Comparison of ENCODE assay signal across 20 cellular contexts in the genomic region with DNA sequence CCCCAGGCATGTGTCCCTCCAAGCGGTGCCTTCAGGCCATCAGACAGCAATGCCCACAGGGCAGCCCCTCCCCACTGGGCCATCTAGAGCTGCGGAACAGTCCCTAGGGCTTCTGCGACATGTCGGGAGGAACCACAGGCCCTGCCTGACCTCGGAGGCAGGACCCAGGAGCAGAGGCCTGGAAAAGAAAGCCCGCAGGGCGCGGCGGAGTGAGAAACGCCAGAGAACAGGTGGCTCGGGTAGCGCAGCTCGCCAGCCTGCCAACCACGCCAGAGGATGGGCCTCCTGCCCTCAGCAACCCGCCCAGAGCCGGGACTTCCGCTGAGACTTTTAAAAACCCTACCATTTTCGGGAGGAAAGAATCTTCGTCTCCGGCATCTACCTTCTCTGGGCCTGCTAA. TPM values are rescaled to one million over a fixed set of nuclear protein-coding genes. Genes with fewer than 3 reads are reported as not detected.
"Had no signal": no experiment of that assay in that cellular context is flagged by ENCODE, and none has a peak within 500 bp of the region (broad histone marks: within the 10 kb centered on the region; RNA-seq: fewer than 3 reads in every experiment).

No MANE protein-coding gene starts in this region.

- H3K36me3 Mint-ChIP-seq: stimulated activated effector memory CD8-positive, alpha-beta T cell treated with anti-CD3 and anti-CD28 coated beads, Interleukin-12 subunit alpha, Interleukin-12 subunit beta, amount 100 ng/mL, for 72 hours had no signal

- H3K27me3 ChIP-seq: cardiac muscle cell, pancreas had no signal

- H3K4me1 ChIP-seq: pancreas had no signal

- H3K27ac Mint-ChIP-seq: activated CD8-positive, alpha-beta T cell treated with anti-CD3 and anti-CD28 coated beads, Interleukin-2, amount 10 ng/mL, durations not matched to agents 7 days and 5 days; activated naive CD8-positive, alpha-beta T cell treated with anti-CD3 and anti-CD28 coated beads, Interleukin-2, amount 50 U/mL, for 24 hours; stimulated activated effector memory CD8-positive, alpha-beta T cell treated with anti-CD3 and anti-CD28 coated beads, Interleukin-12 subunit alpha, Interleukin-12 subunit beta, amount 100 ng/mL, for 72 hours had no signal

- H3K27ac ChIP-seq: cardiac muscle cell, coronary artery, heart left ventricle, pancreas had no signal

- H3K9me3 ChIP-seq: pancreas had no signal

- ATAC-seq: activated CD8-positive, alpha-beta T cell treated with anti-CD3 and anti-CD28 coated beads, Interleukin-2, amount 10 ng/mL, durations not matched to agents 7 days and 5 days; activated naive CD8-positive, alpha-beta T cell treated with anti-CD3 and anti-CD28 coated beads, Interleukin-2, amount 50 U/mL, for 24 hours had no signal

- H3K4me3 Mint-ChIP-seq: activated CD8-positive, alpha-beta T cell treated with anti-CD3 and anti-CD28 coated beads, Interleukin-2, amount 10 ng/mL, durations not matched to agents 7 days and 5 days; activated naive CD8-positive, alpha-beta T cell treated with anti-CD3 and anti-CD28 coated beads, Interleukin-2, amount 50 U/mL, for 24 hours; stimulated activated effector memory CD8-positive, alpha-beta T cell treated with anti-CD3 and anti-CD28 coated beads, Interleukin-12 subunit alpha, Interleukin-12 subunit beta, amount 100 ng/mL, for 72 hours had no signal

- H3K36me3 ChIP-seq: cardiac muscle cell, heart left ventricle, pancreas had no signal

- H3K4me1 Mint-ChIP-seq: stimulated activated effector memory CD8-positive, alpha-beta T cell treated with anti-CD3 and anti-CD28 coated beads, Interleukin-12 subunit alpha, Interleukin-12 subunit beta, amount 100 ng/mL, for 72 hours had no signal

- H3K4me3 ChIP-seq: cardiac muscle cell, coronary artery, heart left ventricle, pancreas had no signal

- DNase-seq: activated CD4-positive, alpha-beta T cell treated with anti-CD3 and anti-CD28 coated beads for 48 hours; activated CD8-positive, alpha-beta T cell treated with anti-CD3 and anti-CD28 coated beads, Interleukin-2, amount 10 ng/mL, durations not matched to agents 7 days and 5 days; activated naive CD4-positive, alpha-beta T cell treated with Interleukin-2 at 50 U/mL for 16 hours; activated naive CD8-positive, alpha-beta T cell treated with anti-CD3 and anti-CD28 coated beads, Interleukin-2, amount 50 U/mL, for 24 hours; effector CD4-positive, alpha-beta T cell; foreskin melanocyte; mammary epithelial cell; small intestine; SW 1271; trophoblast cell had no signal

RNA-seq across cellular contexts. Expression of a gene that starts 0.7 kb away (rescaled TPM):
- total RNA-seq: activated CD8-positive, alpha-beta T cell treated with anti-CD3 and anti-CD28 coated beads, Interleukin-2, amount 10 ng/mL, durations not matched to agents 7 days and 5 days; astrocyte; cardiac muscle cell; heart left ventricle; mammary epithelial cell; mucosa of gallbladder; pancreas; renal cortical epithelial cell; subcutaneous adipose tissue had no signal
- polyA plus RNA-seq: cardiac muscle cell, heart left ventricle, mammary epithelial cell, neural cell, pancreas, small intestine had no signal

RNA-seq across cellular contexts. Expression of a gene that starts 7.0 kb away (rescaled TPM):
- total RNA-seq: activated CD8-positive, alpha-beta T cell treated with anti-CD3 and anti-CD28 coated beads, Interleukin-2, amount 10 ng/mL, durations not matched to agents 7 days and 5 days; astrocyte; mammary epithelial cell; mucosa of gallbladder; pancreas; renal cortical epithelial cell; subcutaneous adipose tissue had no signal
- polyA plus RNA-seq: cardiac muscle cell, mammary epithelial cell, neural cell, pancreas had no signal

RNA-seq across cellular contexts. Expression of a gene that starts 9.0 kb away (rescaled TPM):
- total RNA-seq: activated CD8-positive, alpha-beta T cell treated with anti-CD3 and anti-CD28 coated beads, Interleukin-2, amount 10 ng/mL, durations not matched to agents 7 days and 5 days; astrocyte; cardiac muscle cell; mammary epithelial cell; renal cortical epithelial cell had no signal
- polyA plus RNA-seq: cardiac muscle cell, mammary epithelial cell, neural cell had no signal

RNA-seq across cellular contexts. Expression of a gene that starts 14.6 kb away (rescaled TPM):
- total RNA-seq: astrocyte, mammary epithelial cell, renal cortical epithelial cell had no signal
- polyA plus RNA-seq: mammary epithelial cell, neural cell had no signal
